7 cellular contexts compared by ENCODE assay signal in genomic region chr2:73779472-73780241, GRCh38. TPM values are rescaled to one million over a fixed set of nuclear protein-coding genes. Genes with fewer than 3 reads are reported as not detected.
DNase-seq lines count a peak whose midpoint lies in the region; ATAC-seq and TF ChIP-seq lines count a peak whose summit lies in the region.

DUSP11 (minus strand) TSS chr2:73780103; CDS start chr2:73779974, 129 bp downstream.

- peak; percentile 98 for ATAC-seq in HG02938 (IDR thresholded peaks at IDR 0.05; ENCODE audit: unreplicated experiment)

- H3K36me3 ChIP-seq in ascending aorta: peaks cover 13 to 24% of the 10 kb centered on the region in 2 donors

- DNase-seq in NCI-H187 (lab: John Stamatoyannopoulos, UW) (peak; percentile 72 to 85), ascending aorta (ENCODE audit: low spot score in 2 of 2) (peak; percentile 90 to 99), hepatic stellate cell (ENCODE audit: low spot score) (peak; percentile 96), renal cortical epithelial cell (ENCODE audit: low read depth) (peak; percentile 91)

- peak; percentile 84 to 94 (median 90) for TF ChIP-seq CTCF in ascending aorta (IDR thresholded peaks at IDR 0.05)

- peak; percentile 85 for TF ChIP-seq POLR2A in GM15510 (IDR thresholded peaks at IDR 0.05; ENCODE audit: borderline replicate concordance, extremely low read depth, insufficient read length)

- H3K9me3 ChIP-seq in ascending aorta: no peaks in the 10 kb centered on the region

- H3K27me3 ChIP-seq in ascending aorta: no peaks in the 10 kb centered on the region

- H3K4me1 ChIP-seq in ascending aorta: peaks cover 5 to 12% of the 10 kb centered on the region in 2 donors

- peak within 1 kb of the TSS; percentile 82 to 92 for H3K27ac ChIP-seq in ascending aorta

- intact Hi-C loops in T-helper 2 cell treated with Interferon-gamma antibody and Interleukin-4, amounts not matched to agents 100 ng/mL and 5 ng/mL, for 36 hours (cut with micrococcal nuclease): loop anchor here (1.0 kb wide), 2 partner anchors 42 to 49 kb away; partner anchors contain the start of genes STAMBP and TPRKB
- intact Hi-C loops in ascending aorta (cut with DNase I): loop anchor here (5.0 kb wide), 1 partner anchor 42 kb away; the partner anchor contains the start of gene TPRKB

- H3K4me3 ChIP-seq in ascending aorta: peak within 1 kb of the TSS; percentile 79 to 92

RNA-seq across cellular contexts. Expression of gene DUSP11, which starts in this region (rescaled TPM):
- 30.3 and 30.9 TPM in 2 replicates for total RNA-seq in T-helper 2 cell treated with Interferon-gamma antibody and Interleukin-4, amounts not matched to agents 100 ng/mL and 5 ng/mL, for 36 hours
- 24.6 TPM for total RNA-seq in ascending aorta
- total RNA-seq in renal cortical epithelial cell: 23.5 and 40.5 TPM in 2 replicates

Comparison
In these comparisons a context has a peak if more than half of its experiments do, and no peak if none do; other contexts are left out.
1. Peak in every context shown above with its lines: DNase-seq, ATAC-seq, H3K4me3 ChIP-seq and H3K27ac ChIP-seq.